ENCODE assay signal across 3 cellular contexts in the genomic region with DNA sequence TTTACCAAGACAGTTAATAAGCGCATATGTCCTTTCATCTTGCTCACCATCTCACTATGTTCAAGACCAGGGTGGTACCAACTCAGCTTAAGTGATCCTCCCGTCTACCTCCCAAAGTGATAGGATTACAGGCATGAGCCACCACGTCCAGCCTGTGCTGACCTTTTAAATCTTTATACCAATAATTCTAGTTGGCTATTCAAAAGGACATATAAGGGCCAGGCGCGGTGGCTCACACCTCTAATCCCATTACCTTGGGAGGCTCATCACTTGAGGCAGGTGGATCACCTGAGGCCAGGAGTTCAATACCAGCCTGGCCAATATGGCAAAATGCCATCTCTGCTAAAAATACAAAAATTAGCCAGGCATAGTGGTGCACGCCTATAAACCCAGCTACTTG.
TF ChIP-seq lines count a peak whose summit lies in the region.

No MANE protein-coding gene starts in this region.

TF ChIP-seq in SK-N-SH, 30 proteins besides CTCF, POLR2A, EP300 and RAD21 (continues in another document):
- TF ChIP-seq PBX3 (IDR thresholded peaks at IDR 0.05) (no peak), MEF2A (IDR thresholded peaks at IDR 0.05; ENCODE audit: borderline replicate concordance, low read depth) (no peak), IRF3 (IDR thresholded peaks at IDR 0.05; ENCODE audit: low read depth, low read length) (no peak), TCF12 (IDR thresholded peaks at IDR 0.05) (no peak), FOSL2 (IDR thresholded peaks at IDR 0.05; ENCODE audit: borderline replicate concordance, low read depth) (no peak), USF2 (IDR thresholded peaks at IDR 0.05; ENCODE audit: borderline replicate concordance, low read depth, low read length) (no peak), YY1 (IDR thresholded peaks at IDR 0.05; ENCODE audit: low read depth) (no peak), EZH2phosphoT487 (IDR thresholded peaks at IDR 0.05; ENCODE audit: borderline replicate concordance, low read depth) (no peak), GATA2 (CRISPR knock-in tag; IDR thresholded peaks at IDR 0.05) (no peak), TEAD4 (IDR thresholded peaks at IDR 0.05; ENCODE audit: borderline replicate concordance, insufficient read depth) (no peak), FOXM1 (IDR thresholded peaks at IDR 0.05; ENCODE audit: low read depth) (no peak), SMC3 (IDR thresholded peaks at IDR 0.05; ENCODE audit: low read depth, low read length) (no peak), FOXJ3 (CRISPR knock-in tag; IDR thresholded peaks at IDR 0.05) (no peak), NFIC (IDR thresholded peaks at IDR 0.05; ENCODE audit: borderline replicate concordance) (no peak)
- TF ChIP-seq, protein P1, sequence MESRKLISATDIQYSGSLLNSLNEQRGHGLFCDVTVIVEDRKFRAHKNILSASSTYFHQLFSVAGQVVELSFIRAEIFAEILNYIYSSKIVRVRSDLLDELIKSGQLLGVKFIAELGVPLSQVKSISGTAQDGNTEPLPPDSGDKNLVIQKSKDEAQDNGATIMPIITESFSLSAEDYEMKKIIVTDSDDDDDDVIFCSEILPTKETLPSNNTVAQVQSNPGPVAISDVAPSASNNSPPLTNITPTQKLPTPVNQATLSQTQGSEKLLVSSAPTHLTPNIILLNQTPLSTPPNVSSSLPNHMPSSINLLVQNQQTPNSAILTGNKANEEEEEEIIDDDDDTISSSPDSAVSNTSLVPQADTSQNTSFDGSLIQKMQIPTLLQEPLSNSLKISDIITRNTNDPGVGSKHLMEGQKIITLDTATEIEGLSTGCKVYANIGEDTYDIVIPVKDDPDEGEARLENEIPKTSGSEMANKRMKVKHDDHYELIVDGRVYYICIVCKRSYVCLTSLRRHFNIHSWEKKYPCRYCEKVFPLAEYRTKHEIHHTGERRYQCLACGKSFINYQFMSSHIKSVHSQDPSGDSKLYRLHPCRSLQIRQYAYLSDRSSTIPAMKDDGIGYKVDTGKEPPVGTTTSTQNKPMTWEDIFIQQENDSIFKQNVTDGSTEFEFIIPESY (IDR thresholded peaks at IDR 0.05; ENCODE audit: borderline replicate concordance, low read depth): no peak
- TF ChIP-seq, protein P2, sequence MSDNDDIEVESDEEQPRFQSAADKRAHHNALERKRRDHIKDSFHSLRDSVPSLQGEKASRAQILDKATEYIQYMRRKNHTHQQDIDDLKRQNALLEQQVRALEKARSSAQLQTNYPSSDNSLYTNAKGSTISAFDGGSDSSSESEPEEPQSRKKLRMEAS (IDR thresholded peaks at IDR 0.05; ENCODE audit: low read depth): no peak

TF ChIP-seq in SK-N-SH treated with all-trans-retinoic acid at 6 μM for 48 hours, 23 proteins besides CTCF, POLR2A, EP300 and RAD21 (continues in another document):
- TF ChIP-seq TSHZ2 (CRISPR knock-in tag; IDR thresholded peaks at IDR 0.05) (no peak), ISL1 (CRISPR knock-in tag; IDR thresholded peaks at IDR 0.05) (no peak), ZNF8 (CRISPR knock-in tag; IDR thresholded peaks at IDR 0.05) (no peak), ZNF565 (CRISPR knock-in tag; conservative IDR thresholded peaks at IDR 0.05; ENCODE audit: low read depth) (no peak), PATZ1 (CRISPR knock-in tag; IDR thresholded peaks at IDR 0.05; ENCODE audit: borderline replicate concordance) (no peak), GLIS3 (CRISPR knock-in tag; IDR thresholded peaks at IDR 0.05) (no peak), TOX (CRISPR knock-in tag; IDR thresholded peaks at IDR 0.05; ENCODE audit: borderline replicate concordance) (no peak), TCF4 (CRISPR knock-in tag; IDR thresholded peaks at IDR 0.05; ENCODE audit: borderline replicate concordance) (no peak), SNAI2 (CRISPR knock-in tag; IDR thresholded peaks at IDR 0.05) (no peak), ZFP3 (CRISPR knock-in tag; IDR thresholded peaks at IDR 0.05) (no peak), ZFP30 (CRISPR knock-in tag; IDR thresholded peaks at IDR 0.05) (no peak), ARNTL (CRISPR knock-in tag; IDR thresholded peaks at IDR 0.05; ENCODE audit: borderline replicate concordance, low read depth) (no peak), CSRNP3 (CRISPR knock-in tag; IDR thresholded peaks at IDR 0.05) (no peak), CREB5 (CRISPR knock-in tag; IDR thresholded peaks at IDR 0.05; ENCODE audit: low read depth) (no peak), ZC3H10 (CRISPR knock-in tag; IDR thresholded peaks at IDR 0.05) (no peak)

TF ChIP-seq in GM12878, 131 proteins besides CTCF, POLR2A, EP300 and RAD21:
- no peak for TF ChIP-seq MTA2 (IDR thresholded peaks at IDR 0.05; ENCODE audit: low read depth)
- TF ChIP-seq IRF3 (IDR thresholded peaks at IDR 0.05): no peak
- no peak for TF ChIP-seq MLLT1 (IDR thresholded peaks at IDR 0.05)
- TF ChIP-seq, protein P3, sequence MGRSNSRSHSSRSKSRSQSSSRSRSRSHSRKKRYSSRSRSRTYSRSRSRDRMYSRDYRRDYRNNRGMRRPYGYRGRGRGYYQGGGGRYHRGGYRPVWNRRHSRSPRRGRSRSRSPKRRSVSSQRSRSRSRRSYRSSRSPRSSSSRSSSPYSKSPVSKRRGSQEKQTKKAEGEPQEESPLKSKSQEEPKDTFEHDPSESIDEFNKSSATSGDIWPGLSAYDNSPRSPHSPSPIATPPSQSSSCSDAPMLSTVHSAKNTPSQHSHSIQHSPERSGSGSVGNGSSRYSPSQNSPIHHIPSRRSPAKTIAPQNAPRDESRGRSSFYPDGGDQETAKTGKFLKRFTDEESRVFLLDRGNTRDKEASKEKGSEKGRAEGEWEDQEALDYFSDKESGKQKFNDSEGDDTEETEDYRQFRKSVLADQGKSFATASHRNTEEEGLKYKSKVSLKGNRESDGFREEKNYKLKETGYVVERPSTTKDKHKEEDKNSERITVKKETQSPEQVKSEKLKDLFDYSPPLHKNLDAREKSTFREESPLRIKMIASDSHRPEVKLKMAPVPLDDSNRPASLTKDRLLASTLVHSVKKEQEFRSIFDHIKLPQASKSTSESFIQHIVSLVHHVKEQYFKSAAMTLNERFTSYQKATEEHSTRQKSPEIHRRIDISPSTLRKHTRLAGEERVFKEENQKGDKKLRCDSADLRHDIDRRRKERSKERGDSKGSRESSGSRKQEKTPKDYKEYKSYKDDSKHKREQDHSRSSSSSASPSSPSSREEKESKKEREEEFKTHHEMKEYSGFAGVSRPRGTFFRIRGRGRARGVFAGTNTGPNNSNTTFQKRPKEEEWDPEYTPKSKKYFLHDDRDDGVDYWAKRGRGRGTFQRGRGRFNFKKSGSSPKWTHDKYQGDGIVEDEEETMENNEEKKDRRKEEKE (IDR thresholded peaks at IDR 0.05): no peak
- TF ChIP-seq HDGF (IDR thresholded peaks at IDR 0.05): no peak
- TF ChIP-seq STAT3 (IDR thresholded peaks at IDR 0.05; ENCODE audit: low read depth, low read length): no peak
- no peak for TF ChIP-seq EED (IDR thresholded peaks at IDR 0.05; ENCODE audit: low read depth)
- no peak for TF ChIP-seq JUNB (IDR thresholded peaks at IDR 0.05)
- no peak for TF ChIP-seq ATF3 (IDR thresholded peaks at IDR 0.05; ENCODE audit: borderline replicate concordance, extremely low read depth, low read depth, low read length)
- TF ChIP-seq, protein P4, sequence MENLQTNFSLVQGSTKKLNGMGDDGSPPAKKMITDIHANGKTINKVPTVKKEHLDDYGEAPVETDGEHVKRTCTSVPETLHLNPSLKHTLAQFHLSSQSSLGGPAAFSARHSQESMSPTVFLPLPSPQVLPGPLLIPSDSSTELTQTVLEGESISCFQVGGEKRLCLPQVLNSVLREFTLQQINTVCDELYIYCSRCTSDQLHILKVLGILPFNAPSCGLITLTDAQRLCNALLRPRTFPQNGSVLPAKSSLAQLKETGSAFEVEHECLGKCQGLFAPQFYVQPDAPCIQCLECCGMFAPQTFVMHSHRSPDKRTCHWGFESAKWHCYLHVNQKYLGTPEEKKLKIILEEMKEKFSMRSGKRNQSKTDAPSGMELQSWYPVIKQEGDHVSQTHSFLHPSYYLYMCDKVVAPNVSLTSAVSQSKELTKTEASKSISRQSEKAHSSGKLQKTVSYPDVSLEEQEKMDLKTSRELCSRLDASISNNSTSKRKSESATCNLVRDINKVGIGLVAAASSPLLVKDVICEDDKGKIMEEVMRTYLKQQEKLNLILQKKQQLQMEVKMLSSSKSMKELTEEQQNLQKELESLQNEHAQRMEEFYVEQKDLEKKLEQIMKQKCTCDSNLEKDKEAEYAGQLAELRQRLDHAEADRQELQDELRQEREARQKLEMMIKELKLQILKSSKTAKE (IDR thresholded peaks at IDR 0.05; ENCODE audit: low read depth, poor library complexity, severe bottlenecking): no peak
- TF ChIP-seq HCFC1 (IDR thresholded peaks at IDR 0.05; ENCODE audit: low read length): no peak
- no peak for TF ChIP-seq NR2F1 (conservative IDR thresholded peaks at IDR 0.05)
